ENCODE assay signal across 20 cellular contexts in the genomic region with DNA sequence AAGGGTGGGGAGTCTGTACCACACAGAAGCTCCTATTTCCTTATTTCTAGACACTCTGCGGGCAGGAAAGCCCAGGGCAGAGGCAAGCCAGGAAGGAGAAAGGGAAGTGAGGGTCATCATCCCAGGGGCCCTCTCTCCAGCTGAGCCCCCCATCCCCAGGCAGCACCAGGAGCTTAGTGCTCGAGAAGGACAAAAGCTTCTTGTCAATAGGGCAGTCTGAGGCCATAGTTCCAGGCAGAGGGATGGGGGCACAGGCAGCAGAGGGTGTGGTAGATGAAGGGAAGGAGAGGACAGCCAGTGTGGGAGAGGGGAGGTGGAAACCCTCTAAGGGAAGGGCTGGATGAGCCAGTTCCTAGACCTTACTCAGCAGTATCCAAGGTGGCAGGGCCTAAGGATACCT.
"Had no signal": no experiment of that assay in that cellular context is flagged by ENCODE, and none has a peak within 500 bp of the region (broad histone marks: within the 10 kb centered on the region; RNA-seq: fewer than 3 reads in every experiment).

No MANE protein-coding gene starts in this region.

- H3K36me3 Mint-ChIP-seq: naive B cell; stimulated activated naive B cell treated with anti-CD40 and anti-IgM and Interleukin-4, amounts not matched to agents 10 μg/mL and 1 μg/mL and 100 μg/mL, for 72 hours had no signal

- ATAC-seq: activated CD4-positive, alpha-beta T cell treated with anti-CD3 and anti-CD28 coated beads for 36 hours; heart left ventricle; left colon; right cardiac atrium; stimulated activated naive B cell treated with anti-CD40 and anti-IgM and Interleukin-4, amounts not matched to agents 10 μg/mL and 1 μg/mL and 100 μg/mL, for 72 hours had no signal

- DNase-seq: activated CD4-positive, alpha-beta memory T cell treated with anti-CD3 and anti-CD28 coated beads, Interleukin-2, amount 10 ng/mL, durations not matched to agents 7 days and 5 days; activated CD4-positive, alpha-beta T cell treated with anti-CD3 and anti-CD28 coated beads for 36 hours; activated naive CD4-positive, alpha-beta T cell treated with anti-CD3 and anti-CD28 coated beads, Interleukin-2, amount 10 ng/mL, durations not matched to agents 7 days and 5 days; activated T-cell treated with anti-CD3 and anti-CD28 coated beads, Interleukin-2, amount 50 U/mL, for 24 hours; effector CD4-positive, alpha-beta T cell; esophagus squamous epithelium; foreskin melanocyte; heart left ventricle; left colon; naive B cell; right cardiac atrium; stimulated activated CD4-positive, alpha-beta T cell treated with anti-CD3 and anti-CD28 coated beads, Interleukin-15, amount 100 ng/mL, for 24 hours; stimulated activated CD4-positive, alpha-beta T cell treated with anti-CD3 and anti-CD28 coated beads, Interleukin-4, amount 100 ng/mL, for 1 hour; stimulated activated naive B cell treated with anti-CD40 and anti-IgM and Interleukin-4, amounts not matched to agents 10 μg/mL and 1 μg/mL and 100 μg/mL, for 72 hours had no signal

- H3K9me3 Mint-ChIP-seq: activated CD4-positive, alpha-beta memory T cell treated with anti-CD3 and anti-CD28 coated beads, Interleukin-2, amount 10 ng/mL, durations not matched to agents 7 days and 5 days; activated naive CD4-positive, alpha-beta T cell treated with anti-CD3 and anti-CD28 coated beads, Interleukin-2, amount 10 ng/mL, durations not matched to agents 7 days and 5 days; activated T-cell treated with anti-CD3 and anti-CD28 coated beads, Interleukin-2, amount 50 U/mL, for 24 hours; naive B cell; stimulated activated naive B cell treated with anti-CD40 and anti-IgM and Interleukin-4, amounts not matched to agents 10 μg/mL and 1 μg/mL and 100 μg/mL, for 72 hours; type B pancreatic cell had no signal

- H3K27me3 Mint-ChIP-seq: type B pancreatic cell had no signal

- H3K27ac ChIP-seq: neutrophil, skin epidermis, suprapubic skin, VCaP had no signal

- H3K4me3 Mint-ChIP-seq: activated CD4-positive, alpha-beta memory T cell treated with anti-CD3 and anti-CD28 coated beads, Interleukin-2, amount 10 ng/mL, durations not matched to agents 7 days and 5 days; activated CD4-positive, alpha-beta T cell treated with anti-CD3 and anti-CD28 coated beads for 36 hours; activated naive CD4-positive, alpha-beta T cell treated with anti-CD3 and anti-CD28 coated beads, Interleukin-2, amount 10 ng/mL, durations not matched to agents 7 days and 5 days; activated T-cell treated with anti-CD3 and anti-CD28 coated beads, Interleukin-2, amount 50 U/mL, for 24 hours; stimulated activated naive B cell treated with anti-CD40 and anti-IgM and Interleukin-4, amounts not matched to agents 10 μg/mL and 1 μg/mL and 100 μg/mL, for 72 hours had no signal

- H3K27ac Mint-ChIP-seq: activated CD4-positive, alpha-beta memory T cell treated with anti-CD3 and anti-CD28 coated beads, Interleukin-2, amount 10 ng/mL, durations not matched to agents 7 days and 5 days; activated CD4-positive, alpha-beta T cell treated with anti-CD3 and anti-CD28 coated beads for 36 hours; activated naive CD4-positive, alpha-beta T cell treated with anti-CD3 and anti-CD28 coated beads, Interleukin-2, amount 10 ng/mL, durations not matched to agents 7 days and 5 days; activated T-cell treated with anti-CD3 and anti-CD28 coated beads, Interleukin-2, amount 50 U/mL, for 24 hours; naive B cell; progenitor cell of endocrine pancreas; stimulated activated naive B cell treated with anti-CD40 and anti-IgM and Interleukin-4, amounts not matched to agents 10 μg/mL and 1 μg/mL and 100 μg/mL, for 72 hours had no signal
